ENCODE assay signal across 9 cellular contexts in genomic region chr12:57746025-57746424, GRCh38. TPM values are rescaled to one million over a fixed set of nuclear protein-coding genes. Genes with fewer than 3 reads are reported as not detected.
DNase-seq lines count a peak whose midpoint lies in the region; ATAC-seq and TF ChIP-seq lines count a peak whose summit lies in the region.
"Had no signal": no experiment of that assay in that cellular context is flagged by ENCODE, and none has a peak within 500 bp of the region (broad histone marks: within the 10 kb centered on the region; RNA-seq: fewer than 3 reads in every experiment).

No MANE protein-coding gene starts in this region.

- H3K4me1 ChIP-seq in CD4-positive, CD25-positive, alpha-beta regulatory T cell (ENCODE audit: control insufficient read depth, insufficient read depth, low read length, poor library complexity, severe bottlenecking) = peaks cover 43% of the 10 kb centered on the region
- peaks cover 20% of the 10 kb centered on the region for H3K4me1 ChIP-seq in Loucy (ENCODE audit: insufficient read depth, low read length, poor library complexity, severe bottlenecking)

- H3K9ac ChIP-seq in Loucy (ENCODE audit: low read depth, low read length, poor library complexity, severe bottlenecking) = no peak overlapping the region

- H3K27me3 Mint-ChIP-seq in CD4-positive, CD25-positive, alpha-beta regulatory T cell = no peaks in the 10 kb centered on the region
- H3K27me3 Mint-ChIP-seq in naive thymus-derived CD8-positive, alpha-beta T cell = no peaks in the 10 kb centered on the region

- H3K36me3 ChIP-seq in CD4-positive, CD25-positive, alpha-beta regulatory T cell (ENCODE audit: control insufficient read depth, insufficient read depth, low read length) = peaks cover 25% of the 10 kb centered on the region
- peaks cover 27% of the 10 kb centered on the region for H3K36me3 ChIP-seq in Loucy (ENCODE audit: insufficient read depth, low read length)

- H3K4me2 ChIP-seq in Loucy (ENCODE audit: low read depth, low read length, poor library complexity, severe bottlenecking) = peak overlapping the region; percentile 72

- peaks cover 37% of the 10 kb centered on the region for H3K79me2 ChIP-seq in Loucy (ENCODE audit: insufficient read depth, low read length)

- peaks cover 14% of the 10 kb centered on the region for H3K36me3 Mint-ChIP-seq in CD4-positive, CD25-positive, alpha-beta regulatory T cell
- peaks cover 0 to 38% (median 8%) of the 10 kb centered on the region in 3 donors for H3K36me3 Mint-ChIP-seq in naive thymus-derived CD8-positive, alpha-beta T cell

- H3K4me3 Mint-ChIP-seq in CD4-positive, CD25-positive, alpha-beta regulatory T cell = peak overlapping the region; percentile 86 to 93 (median 92)
- H3K4me3 Mint-ChIP-seq in naive thymus-derived CD8-positive, alpha-beta T cell = peak overlapping the region; percentile 88 to 99 (median 93)

- ATAC-seq in CD4-positive, CD25-positive, alpha-beta regulatory T cell (ENCODE audit: low read depth in 2 of 2) = no peak
- ATAC-seq in naive thymus-derived CD8-positive, alpha-beta T cell = no peak
- ATAC-seq in HG03432 (IDR thresholded peaks at IDR 0.05; ENCODE audit: unreplicated experiment) (no peak), GM18511 (IDR thresholded peaks at IDR 0.05; ENCODE audit: unreplicated experiment) (no peak)

- H3K27ac ChIP-seq in CD4-positive, CD25-positive, alpha-beta regulatory T cell (ENCODE audit: insufficient read depth, low read length, poor library complexity, severe bottlenecking) = no peak overlapping the region

- H3K4me3 ChIP-seq in CD4-positive, CD25-positive, alpha-beta regulatory T cell (ENCODE audit: low read depth, low read length) = no peak overlapping the region
- H3K4me3 ChIP-seq in Loucy (ENCODE audit: low read length, poor library complexity, severe bottlenecking) (no peak overlapping the region), cardiac fibroblast (replicated peaks in 1 of 2; ENCODE audit: low read depth in 2 of 2, low read length in 2 of 2) (peak overlapping the region; percentile 85 to 96)

- H3K9me2 ChIP-seq in Loucy (replicated peaks; ENCODE audit: low read depth, low read length) = no peaks in the 10 kb centered on the region

- no peak for DNase-seq in CD4-positive, CD25-positive, alpha-beta regulatory T cell
- DNase-seq in cardiac fibroblast (ENCODE audit: low read depth in 2 of 2) (no peak), NCI-H82 treated with DMSO at 0.1 percent for 48 hours (lab: John Stamatoyannopoulos, UW; ENCODE audit: unreplicated experiment) (no peak), AG08396 (ENCODE audit: low spot score) (no peak)
- no peak for DNase-seq in naive thymus-derived CD8-positive, alpha-beta T cell
- DNase-seq: NCI-H510A treated with DMSO at 0.1 percent for 48 hours had no signal

- no peaks in the 10 kb centered on the region for H3K27me3 ChIP-seq in CD4-positive, CD25-positive, alpha-beta regulatory T cell (ENCODE audit: control insufficient read depth, insufficient read depth, low read length)
- H3K27me3 ChIP-seq in Loucy (ENCODE audit: insufficient read depth, low read length, poor library complexity, severe bottlenecking) = no peaks in the 10 kb centered on the region

- H4K20me1 ChIP-seq in Loucy (ENCODE audit: insufficient read depth, low read length, poor library complexity, severe bottlenecking) = peaks cover 17% of the 10 kb centered on the region

- no peaks in the 10 kb centered on the region for H3K9me3 ChIP-seq in CD4-positive, CD25-positive, alpha-beta regulatory T cell (ENCODE audit: control insufficient read depth in 2 of 2, low read length in 2 of 2)
- no peaks in the 10 kb centered on the region for H3K9me3 ChIP-seq in Loucy (ENCODE audit: insufficient read depth, low read depth, low read length)

- H3K4me1 Mint-ChIP-seq in CD4-positive, CD25-positive, alpha-beta regulatory T cell = peaks cover 0 to 61% (median 28%) of the 10 kb centered on the region in 4 donors
- H3K4me1 Mint-ChIP-seq in naive thymus-derived CD8-positive, alpha-beta T cell = peaks cover 22 to 53% (median 47%) of the 10 kb centered on the region in 4 donors

- TF ChIP-seq CTCF in Loucy (conservative IDR thresholded peaks at IDR 0.05; ENCODE audit: low read length) = no peak
- no peak for TF ChIP-seq CTCF in cardiac fibroblast (IDR thresholded peaks at IDR 0.05; ENCODE audit: low read depth, low read length)

- H3K27ac Mint-ChIP-seq in CD4-positive, CD25-positive, alpha-beta regulatory T cell = peak overlapping the region; percentile 89 to 97 (median 97)
- peak overlapping the region; percentile 92 to 99 (median 97) for H3K27ac Mint-ChIP-seq in naive thymus-derived CD8-positive, alpha-beta T cell

- no peaks in the 10 kb centered on the region; the same call in 1 of the 2 replicates for H3F3A ChIP-seq in Loucy (ENCODE audit: low read depth)

- POLR2A ChIA-PET in naive thymus-derived CD8-positive, alpha-beta T cell (lab: Charles Lee) = interaction anchor here (1.3 to 3.2 kb wide), 2 partner anchors 10 to 13 kb away, joined by 3 to 13 read pairs; no protein-coding TSS in a partner anchor

- peaks cover 0 to 1% (median 0%) of the 10 kb centered on the region in 7 donors for H3K9me3 Mint-ChIP-seq in CD4-positive, CD25-positive, alpha-beta regulatory T cell
- H3K9me3 Mint-ChIP-seq in naive thymus-derived CD8-positive, alpha-beta T cell = no peaks in the 10 kb centered on the region

- H2AFZ ChIP-seq in Loucy (ENCODE audit: low read length) = no peak overlapping the region

RNA-seq across cellular contexts. Expression of gene TSPAN31, which starts 1.2 kb away (rescaled TPM):
- total RNA-seq in CD4-positive, CD25-positive, alpha-beta regulatory T cell = 8.7 TPM
- 10 to 100 TPM; 38.4 to 48.9 (median 39.6) TPM for polyA plus RNA-seq in CD4-positive, CD25-positive, alpha-beta regulatory T cell
- 10 to 100 TPM; 22.5 to 24.8 TPM for total RNA-seq in naive thymus-derived CD8-positive, alpha-beta T cell
- polyA plus RNA-seq in naive thymus-derived CD8-positive, alpha-beta T cell = 10 to 100 TPM; 42.2 to 53.3 (median 47.3) TPM

RNA-seq across cellular contexts. Expression of gene CDK4, which starts 6.1 kb away (rescaled TPM):
- 17.5 TPM for total RNA-seq in CD4-positive, CD25-positive, alpha-beta regulatory T cell
- 10 to 100 TPM; 62.2 to 90.3 (median 69.7) TPM for polyA plus RNA-seq in CD4-positive, CD25-positive, alpha-beta regulatory T cell
- total RNA-seq in naive thymus-derived CD8-positive, alpha-beta T cell = 10 to 100 TPM; 44.6 to 49.0 TPM
- polyA plus RNA-seq in naive thymus-derived CD8-positive, alpha-beta T cell = 100 to 1,000 TPM in 1 of 3 donors, 10 to 100 TPM in 2; 71.3 to 101 (median 80.5) TPM

RNA-seq across cellular contexts. Expression of gene AGAP2, which starts 7.5 kb away (rescaled TPM):
- total RNA-seq in CD4-positive, CD25-positive, alpha-beta regulatory T cell = 60.3 TPM
- 1 to 10 TPM; 4.4 to 7.7 (median 5.6) TPM for polyA plus RNA-seq in CD4-positive, CD25-positive, alpha-beta regulatory T cell
- 10 to 100 TPM; 54.4 to 58.8 TPM for total RNA-seq in naive thymus-derived CD8-positive, alpha-beta T cell
- polyA plus RNA-seq in naive thymus-derived CD8-positive, alpha-beta T cell = 1 to 10 TPM; 4.3 to 6.9 (median 5.6) TPM

RNA-seq across cellular contexts. Expression of gene MARCHF9, which starts 8.9 kb away (rescaled TPM):
- 35.4 TPM for total RNA-seq in CD4-positive, CD25-positive, alpha-beta regulatory T cell
- polyA plus RNA-seq in CD4-positive, CD25-positive, alpha-beta regulatory T cell = 1 to 10 TPM; 2.2 to 4.5 (median 3.8) TPM
- 10 to 100 TPM; 59.5 to 64.8 TPM for total RNA-seq in naive thymus-derived CD8-positive, alpha-beta T cell
- 1 to 10 TPM; 2.2 to 6.6 (median 4.5) TPM for polyA plus RNA-seq in naive thymus-derived CD8-positive, alpha-beta T cell

RNA-seq across cellular contexts. Expression of gene CYP27B1, which starts 20.9 kb away (rescaled TPM):
- total RNA-seq in CD4-positive, CD25-positive, alpha-beta regulatory T cell = not detected
- under 1 TPM in 2 of 4 donors, not detected in 2; 0.14 to 0.26 TPM for polyA plus RNA-seq in CD4-positive, CD25-positive, alpha-beta regulatory T cell
- total RNA-seq in naive thymus-derived CD8-positive, alpha-beta T cell = 1 to 10 TPM; 1.4 to 1.6 TPM
- polyA plus RNA-seq in naive thymus-derived CD8-positive, alpha-beta T cell = not detected

Comparison
In these comparisons a context has a peak if more than half of its experiments do, and no peak if none do; other contexts are left out.
1. H3K4me3 ChIP-seq: peak in cardiac fibroblast (2 of 2); none in CD4-positive, CD25-positive, alpha-beta regulatory T cell (single experiment) and Loucy (single experiment).